8 cellular contexts compared by ENCODE assay signal in the genomic region with DNA sequence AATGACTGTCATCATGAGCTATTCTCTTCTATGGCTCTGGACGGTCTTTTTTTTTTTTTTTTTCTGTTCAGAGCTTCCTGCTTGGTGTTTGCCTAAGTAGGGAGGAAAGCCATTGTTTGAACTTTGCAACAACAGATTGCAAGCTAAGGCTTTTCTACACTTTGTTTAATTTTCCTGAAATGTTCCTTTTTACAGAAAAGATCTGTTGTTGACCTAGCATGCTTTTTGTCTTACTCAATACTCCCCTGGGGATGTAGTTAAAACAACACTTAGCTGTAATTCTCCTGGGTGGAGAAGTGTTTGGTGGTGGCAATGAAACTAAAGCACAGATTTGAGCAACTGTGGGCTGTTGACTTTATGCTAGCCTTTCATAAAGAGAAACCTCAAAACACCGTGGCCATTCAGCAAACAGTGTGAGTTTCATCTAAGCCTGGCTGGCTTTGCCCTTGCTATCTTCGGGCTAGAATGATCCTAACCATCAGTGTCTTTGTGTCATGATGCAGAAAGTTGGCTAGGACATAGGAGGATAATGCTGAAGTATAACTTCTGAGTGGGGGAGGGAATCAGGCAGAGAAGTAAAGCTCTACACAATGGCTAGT.
A peak's percentile ranks its signal among the peaks of the same experiment; 100 is the strongest.
DNase-seq lines count a peak whose midpoint lies in the region; ATAC-seq, FAIRE-seq and TF ChIP-seq lines count a peak whose summit lies in the region.
"Had no signal": no experiment of that assay in that cellular context is flagged by ENCODE, and none has a peak within 500 bp of the region (broad histone marks: within the 10 kb centered on the region; RNA-seq: fewer than 3 reads in every experiment).

No MANE protein-coding gene starts in this region.

- no peak for TF ChIP-seq RAD21 in H1 (IDR thresholded peaks at IDR 0.05 in 1 of 2, conservative IDR thresholded peaks at IDR 0.05 in 1 of 2; ENCODE audit: low read depth in 2 of 2, low read length in 2 of 2)

- H4K5ac ChIP-seq in H1 (ENCODE audit: insufficient read length, low read depth, low read length) = peak overlapping the region; percentile 62

- H3K4me3 ChIP-seq in Loucy (ENCODE audit: low read length, poor library complexity, severe bottlenecking) (no peak overlapping the region), H1 (ENCODE audit: extremely low read depth in 1 of 4, insufficient read depth in 2 of 4, low read depth in 3 of 4, low read length in 4 of 4) (no peak overlapping the region)

- no peak overlapping the region for H2BK120ac ChIP-seq in H1 (replicated peaks; ENCODE audit: low read depth, low read length)

- no peak overlapping the region for H3K9ac ChIP-seq in Loucy (ENCODE audit: low read depth, low read length, poor library complexity, severe bottlenecking)
- H3K9ac ChIP-seq in H1 (replicated peaks in 1 of 4; ENCODE audit: extremely low read depth in 1 of 4, low read depth in 3 of 4, low read length in 3 of 4) = no peak overlapping the region

- FAIRE-seq in H1 (lab: Jason Lieb, UNC) = peak; percentile 72
- FAIRE-seq: TTC549 had no signal

- ATAC-seq in GM18508 (IDR thresholded peaks at IDR 0.05; ENCODE audit: insufficient read depth, unreplicated experiment) (peak; percentile 71), GM21737 (IDR thresholded peaks at IDR 0.05; ENCODE audit: unreplicated experiment) (peak; percentile 82), sciatic nerve (peak; percentile 83)

- no peaks in the 10 kb centered on the region for H3K23me2 ChIP-seq in H1 (ENCODE audit: low read depth, low read length)

- H3K4me2 ChIP-seq in Loucy (ENCODE audit: low read depth, low read length, poor library complexity, severe bottlenecking) = peak overlapping the region; percentile 20
- peak overlapping the region in 1 of 2 experiments; percentile 42; a peak in 2 of 4 replicates for H3K4me2 ChIP-seq in H1 (ENCODE audit: insufficient read depth in 1 of 2, low read depth in 2 of 2, low read length in 2 of 2)

- no peak overlapping the region for H2BK15ac ChIP-seq in H1 (ENCODE audit: low read length)

- H3K27me3 ChIP-seq in Loucy (ENCODE audit: insufficient read depth, low read length, poor library complexity, severe bottlenecking) (no peaks in the 10 kb centered on the region), H1 (replicated peaks in 1 of 4; ENCODE audit: control insufficient read depth in 3 of 4, extremely low read depth in 1 of 4, insufficient read depth in 3 of 4, low read length in 3 of 4) (no peaks in the 10 kb centered on the region; a peak in 1 of 7 replicates)

- no peak overlapping the region; the same call in 1 of the 2 replicates for H2BK5ac ChIP-seq in H1 (ENCODE audit: low read depth, low read length)

- no peak for TF ChIP-seq POLR2A in H1 (IDR thresholded peaks at IDR 0.05; ENCODE audit: control extremely low read depth in 1 of 2, low read depth in 2 of 2, low read length in 2 of 2)

- H4K20me1 ChIP-seq in Loucy (ENCODE audit: insufficient read depth, low read length, poor library complexity, severe bottlenecking) = no peaks in the 10 kb centered on the region
- no peaks in the 10 kb centered on the region for H4K20me1 ChIP-seq in H1 (replicated peaks in 1 of 2; ENCODE audit: control insufficient read depth in 1 of 2, insufficient read depth in 2 of 2, low read length in 2 of 2)

- no peak for TF ChIP-seq EP300 in H1 (IDR thresholded peaks at IDR 0.05; ENCODE audit: borderline replicate concordance in 1 of 2, low read depth in 2 of 2, low read length in 2 of 2)

- CTCF ChIA-PET in H1 (lab: Charles Lee; ENCODE audit: partially characterized antibody) = interaction anchor here (1.1 to 2.3 kb wide), 5 partner anchors 8 to 49 kb away, joined by 3 to 9 read pairs (median 4); no protein-coding TSS in a partner anchor

- H2AFZ ChIP-seq in Loucy (ENCODE audit: low read length) (no peak overlapping the region; the same call in 1 of the 2 replicates), H1 (ENCODE audit: low read length) (peak overlapping the region; percentile 91)

- H4K91ac ChIP-seq in H1 (replicated peaks; ENCODE audit: insufficient read length, low read length) = no peak overlapping the region

- peaks cover 18% of the 10 kb centered on the region for H3F3A ChIP-seq in Loucy (ENCODE audit: low read depth)

- DNase-seq in H1 (ENCODE audit: low read depth in 1 of 2, low spot score in 2 of 2) = no peak
- DNase-seq in sciatic nerve (ENCODE audit: low spot score) = no peak
- no peak for DNase-seq in iPS-NIHi7 (ENCODE audit: extremely low spot score)
- no peak for DNase-seq in NCI-H2196 (lab: John Stamatoyannopoulos, UW; ENCODE audit: unreplicated experiment)

- no peak overlapping the region for H3K14ac ChIP-seq in H1 (ENCODE audit: insufficient read length)

- 0 out of 2 replicates have a peak overlapping the region, but pooled peaks have one; percentile 2 for H2BK20ac ChIP-seq in H1 (ENCODE audit: low read length)

- H3K23ac ChIP-seq in H1 (ENCODE audit: insufficient read length) = no peak overlapping the region

- TF ChIP-seq CTCF in Loucy (conservative IDR thresholded peaks at IDR 0.05; ENCODE audit: low read length) (no peak), H1 (IDR thresholded peaks at IDR 0.05; ENCODE audit: control extremely low read depth in 1 of 3, insufficient read depth in 1 of 3, low read depth in 1 of 3, low read length in 3 of 3) (no peak)

- no peak overlapping the region for H2AK5ac ChIP-seq in H1 (ENCODE audit: low read depth, low read length)

- H3K4me1 ChIP-seq in Loucy (ENCODE audit: insufficient read depth, low read length, poor library complexity, severe bottlenecking) (peaks cover 63% of the 10 kb centered on the region), H1 (replicated peaks in 1 of 4; ENCODE audit: control insufficient read depth in 3 of 4, insufficient read depth in 4 of 4, low read length in 3 of 4) (peaks cover 2 to 13% (median 2%) of the 10 kb centered on the region in 4 experiments; a peak in 3 of 7 replicates)

- H3K4ac ChIP-seq in H1 (replicated peaks; ENCODE audit: insufficient read length, low read depth, low read length) = no peak overlapping the region

- H2BK12ac ChIP-seq in H1 (ENCODE audit: low read depth, low read length) = peak overlapping the region; percentile 10; the same call in 1 of the 2 replicates

- 77% methylated on average over 3 of the region's 3 CpGs; no CpG with 5 or more reads in 1 of the 2 experiments for WGBS in H1 (ENCODE audit: extremely low coverage in 1 of 2, insufficient coverage in 1 of 2, insufficient read length in 1 of 2, insufficient replicate concordance in 2 of 2, low coverage in 1 of 2, low lambda C conversion rate in 2 of 2, missing lambda C conversion rate in 1 of 2), 2 experiments

- H3K36me3 ChIP-seq in Loucy (ENCODE audit: insufficient read depth, low read length) (no peaks in the 10 kb centered on the region), H1 (ENCODE audit: control insufficient read depth in 2 of 4, insufficient read depth in 4 of 4, low read length in 3 of 4) (no peaks in the 10 kb centered on the region)

- no peaks in the 10 kb centered on the region for H3K9me2 ChIP-seq in Loucy (replicated peaks; ENCODE audit: low read depth, low read length)

- no peaks in the 10 kb centered on the region for H3K79me1 ChIP-seq in H1 (ENCODE audit: low read depth, low read length)

- H3K56ac ChIP-seq in H1 (replicated peaks; ENCODE audit: insufficient read length, low read depth, low read length) = no peak overlapping the region

- intact Hi-C loops in sciatic nerve (cut with DNase I) = no loop called here

- H3K79me2 ChIP-seq in Loucy (ENCODE audit: insufficient read depth, low read length) (no peaks in the 10 kb centered on the region), H1 (ENCODE audit: control insufficient read depth in 1 of 2, insufficient read depth in 2 of 2, low read length in 2 of 2) (no peaks in the 10 kb centered on the region)

- H3K9me3 ChIP-seq in Loucy (ENCODE audit: insufficient read depth, low read depth, low read length) = no peaks in the 10 kb centered on the region
- H3K9me3 ChIP-seq in H1 (ENCODE audit: insufficient read depth in 2 of 2, low read depth in 1 of 2, low read length in 1 of 2) = no peaks in the 10 kb centered on the region

- H3K18ac ChIP-seq in H1 (ENCODE audit: extremely low read depth, low read length) = no peak overlapping the region; the same call in 1 of the 2 replicates

- POLR2A ChIA-PET in H1 (lab: Charles Lee; ENCODE audit: partially characterized antibody) = no interaction called here

- no peak overlapping the region for H4K8ac ChIP-seq in H1 (ENCODE audit: extremely low read depth, insufficient read depth, low read length)

- H3K27ac ChIP-seq in H1 (ENCODE audit: low read depth, low read length) = no peak overlapping the region

TF ChIP-seq in H1, 55 proteins besides CTCF, POLR2A, EP300 and RAD21 (continues in another document):
- TF ChIP-seq SIN3A (conservative IDR thresholded peaks at IDR 0.05 in 1 of 2, IDR thresholded peaks at IDR 0.05 in 1 of 2; ENCODE audit: low read depth in 1 of 2, low read length in 2 of 2) (no peak), GABPA (IDR thresholded peaks at IDR 0.05; ENCODE audit: borderline replicate concordance, insufficient read depth, low read length) (no peak), KDM5A (IDR thresholded peaks at IDR 0.05; ENCODE audit: low read length) (no peak), CBX5 (IDR thresholded peaks at IDR 0.05; ENCODE audit: low read depth, low read length) (no peak), SIRT6 (IDR thresholded peaks at IDR 0.05; ENCODE audit: low read length) (no peak), SP1 (IDR thresholded peaks at IDR 0.05; ENCODE audit: low read depth, low read length) (no peak), JUN (IDR thresholded peaks at IDR 0.05; ENCODE audit: low read depth, low read length) (no peak), KDM4A (IDR thresholded peaks at IDR 0.05; ENCODE audit: low read depth, low read length, severe bottlenecking) (no peak), SUZ12 (IDR thresholded peaks at IDR 0.05; ENCODE audit: low read length) (no peak), SRF (IDR thresholded peaks at IDR 0.05; ENCODE audit: low read depth, low read length) (no peak), EZH2 (IDR thresholded peaks at IDR 0.05; ENCODE audit: low read depth, low read length, severe bottlenecking) (no peak), NRF1 (IDR thresholded peaks at IDR 0.05; ENCODE audit: low read depth, low read length) (no peak), MAFK (IDR thresholded peaks at IDR 0.05; ENCODE audit: low read depth, low read length) (no peak), RFX5 (IDR thresholded peaks at IDR 0.05; ENCODE audit: borderline replicate concordance, low read depth, low read length) (no peak), HDAC6 (IDR thresholded peaks at IDR 0.05; ENCODE audit: low read depth, low read length) (no peak), ASH2L (IDR thresholded peaks at IDR 0.05; ENCODE audit: low read length) (no peak), YY1 (IDR thresholded peaks at IDR 0.05; ENCODE audit: low read depth, low read length) (no peak)
- TF ChIP-seq, protein P1, sequence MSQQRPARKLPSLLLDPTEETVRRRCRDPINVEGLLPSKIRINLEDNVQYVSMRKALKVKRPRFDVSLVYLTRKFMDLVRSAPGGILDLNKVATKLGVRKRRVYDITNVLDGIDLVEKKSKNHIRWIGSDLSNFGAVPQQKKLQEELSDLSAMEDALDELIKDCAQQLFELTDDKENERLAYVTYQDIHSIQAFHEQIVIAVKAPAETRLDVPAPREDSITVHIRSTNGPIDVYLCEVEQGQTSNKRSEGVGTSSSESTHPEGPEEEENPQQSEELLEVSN (IDR thresholded peaks at IDR 0.05) = no peak
